19 cellular contexts compared by ENCODE assay signal in the genomic region with DNA sequence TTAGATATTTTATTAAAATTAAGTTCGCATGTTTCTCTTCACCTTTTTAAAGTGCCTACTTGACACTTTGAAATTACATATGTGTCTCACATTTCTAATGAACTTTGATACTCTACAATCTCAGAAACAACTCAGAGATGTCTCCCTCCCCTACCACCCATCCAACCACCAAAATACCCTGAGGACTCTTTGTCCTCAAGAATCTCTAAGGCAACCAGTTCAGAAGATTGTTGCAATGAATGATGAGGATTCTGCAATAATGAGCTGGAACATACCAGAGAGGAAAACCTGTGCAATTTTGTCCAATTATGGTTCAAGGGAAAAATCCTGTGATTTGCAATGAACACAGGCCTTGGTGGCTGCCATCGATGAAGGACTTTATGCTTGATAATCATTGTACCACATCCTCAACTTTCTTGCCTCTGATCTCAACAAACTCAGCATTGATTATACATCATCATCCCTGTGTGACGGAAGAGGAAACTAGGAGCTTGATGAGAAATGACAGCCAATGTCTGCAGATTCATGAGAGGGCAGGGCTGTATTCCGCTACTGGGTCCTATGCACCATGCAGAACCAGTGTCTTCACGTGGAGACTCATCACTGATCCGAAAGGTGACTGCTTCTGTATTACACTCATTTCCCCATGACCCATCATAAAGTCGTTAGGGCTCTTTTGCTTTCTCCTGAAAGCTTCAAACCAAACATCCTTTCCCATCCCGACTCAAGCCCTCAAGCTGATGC. TPM values are rescaled to one million over a fixed set of nuclear protein-coding genes. Genes with fewer than 3 reads are reported as not detected.
A peak's percentile ranks its signal among the peaks of the same experiment; 100 is the strongest.
DNase-seq lines count a peak whose midpoint lies in the region; ATAC-seq and TF ChIP-seq lines count a peak whose summit lies in the region.
"Had no signal": no experiment of that assay in that cellular context is flagged by ENCODE, and none has a peak within 500 bp of the region (broad histone marks: within the 10 kb centered on the region; RNA-seq: fewer than 3 reads in every experiment).

No MANE protein-coding gene starts in this region.

- H3K4me3 ChIP-seq in ACC112 (ENCODE audit: low read depth, low read length) (no peak overlapping the region), coronary artery (peak overlapping the region; percentile 53), WERI-Rb-1 (ENCODE audit: low read depth, low read length) (no peak overlapping the region)
- no peak overlapping the region for H3K4me3 ChIP-seq in naive thymus-derived CD4-positive, alpha-beta T cell (ENCODE audit: low read length)

- peaks cover 18% of the 10 kb centered on the region for H3K4me1 ChIP-seq in ACC112 (ENCODE audit: control insufficient read depth, insufficient read depth, low read length, unreplicated experiment)
- no peaks in the 10 kb centered on the region for H3K4me1 ChIP-seq in naive thymus-derived CD4-positive, alpha-beta T cell (ENCODE audit: control insufficient read depth in 2 of 2, insufficient read depth in 2 of 2, low read length in 2 of 2)

- POLR2A ChIA-PET in naive thymus-derived CD4-positive, alpha-beta T cell (lab: Charles Lee): no interaction called here

- CTCF ChIA-PET in naive thymus-derived CD4-positive, alpha-beta T cell (lab: Charles Lee): no interaction called here
- CTCF ChIA-PET in Calu3 (lab: Charles Lee): no interaction called here

- peak; percentile 39 for ATAC-seq in naive thymus-derived CD4-positive, alpha-beta T cell
- ATAC-seq: esophagus mucosa; heart left ventricle; stimulated activated memory B cell treated with anti-CD40 and anti-IgM and Interleukin-4, amounts not matched to agents 10 μg/mL and 1 μg/mL and 100 μg/mL, for 72 hours had no signal

- H3K9me3 ChIP-seq in naive thymus-derived CD4-positive, alpha-beta T cell (ENCODE audit: control insufficient read depth in 2 of 3, low read length in 3 of 3): no peaks in the 10 kb centered on the region
- H3K9me3 ChIP-seq in WERI-Rb-1 (ENCODE audit: severe bottlenecking): peaks cover 6% of the 10 kb centered on the region
- H3K9me3 ChIP-seq: heart left ventricle had no signal

- H3K36me3 Mint-ChIP-seq in HFFc6 (ENCODE audit: low read depth) (no peaks in the 10 kb centered on the region; the same call in 1 of the 2 replicates), Calu3 (ENCODE audit: insufficient read depth, unreplicated experiment) (no peaks in the 10 kb centered on the region), nephron progenitor cell (ENCODE audit: low read depth) (no peaks in the 10 kb centered on the region)
- peaks cover 0 to 5% (median 0%) of the 10 kb centered on the region in 5 donors for H3K36me3 Mint-ChIP-seq in naive thymus-derived CD4-positive, alpha-beta T cell
- H3K36me3 Mint-ChIP-seq: stimulated activated memory B cell treated with anti-CD40 and anti-IgM and Interleukin-4, amounts not matched to agents 10 μg/mL and 1 μg/mL and 100 μg/mL, for 72 hours had no signal

- no peak overlapping the region for H2AFZ ChIP-seq in ACC112 (ENCODE audit: low read length, unreplicated experiment)

- H3K27ac ChIP-seq in ACC112 (ENCODE audit: low read depth, low read length) (peak overlapping the region; percentile 68), coronary artery (peak overlapping the region in 1 of 2 donors; percentile 21), WERI-Rb-1 (no peak overlapping the region)
- no peak overlapping the region for H3K27ac ChIP-seq in naive thymus-derived CD4-positive, alpha-beta T cell (ENCODE audit: low read depth, low read length)

- H3K79me2 ChIP-seq in ACC112 (ENCODE audit: control insufficient read depth, insufficient read depth, low read length, unreplicated experiment): no peaks in the 10 kb centered on the region

- TF ChIP-seq CTCF in HFFc6 (IDR thresholded peaks at IDR 0.05): no peak
- TF ChIP-seq CTCF in coronary artery (IDR thresholded peaks at IDR 0.05): no peak
- TF ChIP-seq CTCF in Calu3 (IDR thresholded peaks at IDR 0.05; ENCODE audit: unreplicated experiment): no peak
- TF ChIP-seq CTCF in nephron progenitor cell (IDR thresholded peaks at IDR 0.05): no peak
- no peak for TF ChIP-seq CTCF in WERI-Rb-1 (IDR thresholded peaks at IDR 0.05; ENCODE audit: low read depth, low read length)

- H3K9me3 Mint-ChIP-seq in HFFc6 (peaks cover 1% of the 10 kb centered on the region), Calu3 (ENCODE audit: low read depth, unreplicated experiment) (peaks cover 16% of the 10 kb centered on the region), nephron progenitor cell (peaks cover 75% of the 10 kb centered on the region)
- H3K9me3 Mint-ChIP-seq in naive thymus-derived CD4-positive, alpha-beta T cell: peaks cover 0 to 19% (median 2%) of the 10 kb centered on the region in 11 donors

- H3K4me3 Mint-ChIP-seq in HFFc6 (peak overlapping the region; percentile 27; the same call in 1 of the 2 replicates), Calu3 (ENCODE audit: low read depth, unreplicated experiment) (no peak overlapping the region), nephron progenitor cell (no peak overlapping the region)
- H3K4me3 Mint-ChIP-seq in naive thymus-derived CD4-positive, alpha-beta T cell: no peak overlapping the region
- H3K4me3 Mint-ChIP-seq: stimulated activated memory B cell treated with anti-CD40 and anti-IgM and Interleukin-4, amounts not matched to agents 10 μg/mL and 1 μg/mL and 100 μg/mL, for 72 hours had no signal

- DNase-seq in HFFc6 (peak; percentile 12), coronary artery (ENCODE audit: low spot score) (no peak), Calu3 (no peak), nephron progenitor cell (no peak), WERI-Rb-1 (no peak), putamen (ENCODE audit: low spot score) (no peak)
- no peak for DNase-seq in naive thymus-derived CD4-positive, alpha-beta T cell
- DNase-seq: activated gamma-delta T cell treated with Interleukin-2 at 50 U/mL for 16 hours, COR-L47, dermis blood vessel endothelial cell, heart left ventricle, NCI-H187, NCI-H510A had no signal

- H3K27ac Mint-ChIP-seq in HFFc6 (no peak overlapping the region; the same call in 1 of the 2 replicates), Calu3 (ENCODE audit: unreplicated experiment) (no peak overlapping the region), nephron progenitor cell (no peak overlapping the region)
- H3K27ac Mint-ChIP-seq in naive thymus-derived CD4-positive, alpha-beta T cell: no peak overlapping the region

- no peaks in the 10 kb centered on the region for H3K27me3 ChIP-seq in ACC112 (ENCODE audit: insufficient read depth, low read length)
- no peaks in the 10 kb centered on the region for H3K27me3 ChIP-seq in naive thymus-derived CD4-positive, alpha-beta T cell (ENCODE audit: control insufficient read depth in 2 of 2, insufficient read depth in 2 of 2, low read length in 2 of 2)
- peaks cover 85% of the 10 kb centered on the region for H3K27me3 ChIP-seq in WERI-Rb-1 (ENCODE audit: insufficient read depth, low read depth, severe bottlenecking)
- H3K27me3 ChIP-seq: heart left ventricle had no signal

- H3K36me3 ChIP-seq in ACC112 (ENCODE audit: insufficient read depth, low read length) (no peaks in the 10 kb centered on the region), WERI-Rb-1 (no peaks in the 10 kb centered on the region)
- no peaks in the 10 kb centered on the region for H3K36me3 ChIP-seq in naive thymus-derived CD4-positive, alpha-beta T cell (ENCODE audit: control insufficient read depth in 2 of 3, insufficient read depth in 3 of 3, low read length in 3 of 3)

- H3K4me1 Mint-ChIP-seq in HFFc6 (ENCODE audit: low read depth): peaks cover 21% of the 10 kb centered on the region
- H3K4me1 Mint-ChIP-seq in naive thymus-derived CD4-positive, alpha-beta T cell: no peaks in the 10 kb centered on the region
- no peaks in the 10 kb centered on the region for H3K4me1 Mint-ChIP-seq in Calu3 (ENCODE audit: low read depth, unreplicated experiment)
- H3K4me1 Mint-ChIP-seq in nephron progenitor cell: no peaks in the 10 kb centered on the region

- H3K27me3 Mint-ChIP-seq in HFFc6 (ENCODE audit: insufficient read depth): peaks cover 15% of the 10 kb centered on the region
- H3K27me3 Mint-ChIP-seq in naive thymus-derived CD4-positive, alpha-beta T cell: peaks cover 0 to 12% (median 6%) of the 10 kb centered on the region in 5 donors
- no peaks in the 10 kb centered on the region for H3K27me3 Mint-ChIP-seq in Calu3 (ENCODE audit: unreplicated experiment)
- no peaks in the 10 kb centered on the region for H3K27me3 Mint-ChIP-seq in nephron progenitor cell (ENCODE audit: low read depth, poor library complexity)

- BruUV-seq in Calu3 (replicated peaks; lab: Mats Ljungman, UMichigan): no TSS peak

- intact Hi-C loops in naive thymus-derived CD4-positive, alpha-beta T cell (cut with micrococcal nuclease): no loop called here
- intact Hi-C loops in Calu3 (cut with micrococcal nuclease; ENCODE audit: unreplicated experiment): no loop called here

RNA-seq across cellular contexts. Expression of a gene that starts 1.1 kb away (rescaled TPM):
- total RNA-seq in HFFc6 (2021; fragmentation: NEBNext Ultra II Directional; extraction: Animal tissue kit (Norgen Biotek cat#: 25700)): under 1 TPM in 5 of 6 experiments, not detected in 1; 0.26 to 0.53 (median 0.34) TPM
- 10 to 100 TPM in 1 of 5 experiments, 1 to 10 TPM in 1, under 1 TPM in 2, not detected in 1; 0.38 to 68.2 (median 3.4) TPM for total RNA-seq in naive thymus-derived CD4-positive, alpha-beta T cell
- under 1 TPM; 0.24 to 0.30 TPM for polyA plus RNA-seq in naive thymus-derived CD4-positive, alpha-beta T cell
- total RNA-seq in Calu3 (2022): not detected in 2 replicates
- total RNA-seq: dermis blood vessel endothelial cell, H1, osteocyte, SK-MEL-5 had no signal

RNA-seq across cellular contexts. Expression of a gene that starts 10.4 kb away (rescaled TPM):
- not detected for total RNA-seq in HFFc6 (2021; fragmentation: NEBNext Ultra II Directional; extraction: Animal tissue kit (Norgen Biotek cat#: 25700))
- total RNA-seq in naive thymus-derived CD4-positive, alpha-beta T cell: 1 to 10 TPM in 1 of 5 experiments, under 1 TPM in 1, not detected in 3; 0.16 to 7.9 TPM
- polyA plus RNA-seq in naive thymus-derived CD4-positive, alpha-beta T cell: not detected
- total RNA-seq in Calu3 (2022): not detected in 2 replicates
- total RNA-seq: dermis blood vessel endothelial cell, H1, osteocyte, SK-MEL-5 had no signal

RNA-seq across cellular contexts. Expression of a gene that starts 26.8 kb away (rescaled TPM):
- not detected for total RNA-seq in HFFc6 (2021; fragmentation: NEBNext Ultra II Directional; extraction: Animal tissue kit (Norgen Biotek cat#: 25700))
- total RNA-seq in naive thymus-derived CD4-positive, alpha-beta T cell: not detected
- under 1 TPM; 0.11 to 0.90 TPM for polyA plus RNA-seq in naive thymus-derived CD4-positive, alpha-beta T cell
- total RNA-seq in Calu3 (2022): not detected in 2 replicates
- total RNA-seq: esophagus mucosa, H1, osteocyte, SK-MEL-5 had no signal

RNA-seq across cellular contexts. Expression of a gene that starts 44.4 kb away (rescaled TPM):
- total RNA-seq in HFFc6 (2021; fragmentation: NEBNext Ultra II Directional; extraction: Animal tissue kit (Norgen Biotek cat#: 25700)): not detected
- 1 to 10 TPM in 2 of 5 experiments, under 1 TPM in 2, not detected in 1; 0.13 to 5.1 (median 3.0) TPM for total RNA-seq in naive thymus-derived CD4-positive, alpha-beta T cell
- not detected for polyA plus RNA-seq in naive thymus-derived CD4-positive, alpha-beta T cell
- not detected in 2 replicates for total RNA-seq in Calu3 (2022)
- total RNA-seq: dermis blood vessel endothelial cell, H1, osteocyte, SK-MEL-5 had no signal
- polyA plus RNA-seq: H1 had no signal

RNA-seq across cellular contexts. Expression of a gene that starts 57.4 kb away (rescaled TPM):
- 10 to 100 TPM; 12.2 to 14.9 (median 13.3) TPM for total RNA-seq in HFFc6 (2021; fragmentation: NEBNext Ultra II Directional; extraction: Animal tissue kit (Norgen Biotek cat#: 25700))
- 10 to 100 TPM in 1 of 5 experiments, 1 to 10 TPM in 4; 7.2 to 11.5 (median 8.0) TPM for total RNA-seq in naive thymus-derived CD4-positive, alpha-beta T cell
- polyA plus RNA-seq in naive thymus-derived CD4-positive, alpha-beta T cell: 1 to 10 TPM; 2.0 to 4.9 TPM
- 30.3 and 33.7 TPM in 2 replicates for total RNA-seq in Calu3 (2022)
